ENCODE assay signal across 17 cellular contexts in the genomic region with DNA sequence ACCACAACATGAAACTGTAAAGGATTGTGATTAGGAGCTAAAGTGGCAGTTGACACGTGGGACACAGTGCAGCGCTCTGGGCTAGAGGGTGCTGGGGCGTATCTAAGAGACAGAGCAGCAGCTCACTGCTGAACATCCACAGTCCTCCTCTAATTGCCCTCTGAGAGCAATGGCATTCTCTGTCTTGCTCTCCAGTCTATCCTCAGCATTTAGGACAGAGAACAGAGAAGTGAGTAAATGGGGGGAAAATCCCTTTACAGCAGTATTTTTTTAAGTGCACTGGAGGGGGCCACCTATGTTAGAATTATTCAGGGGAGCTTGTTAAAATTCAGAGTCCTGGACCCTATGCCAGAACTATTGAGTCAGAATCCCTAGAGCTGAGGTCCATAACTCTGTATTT. TPM values are rescaled to one million over a fixed set of nuclear protein-coding genes. Genes with fewer than 3 reads are reported as not detected.
DNase-seq lines count a peak whose midpoint lies in the region; ATAC-seq and TF ChIP-seq lines count a peak whose summit lies in the region.
"Had no signal": no experiment of that assay in that cellular context is flagged by ENCODE, and none has a peak within 500 bp of the region (broad histone marks: within the 10 kb centered on the region; RNA-seq: fewer than 3 reads in every experiment).

No MANE protein-coding gene starts in this region.

- peaks cover 0 to 14% (median 4%) of the 10 kb centered on the region in 4 donors for H3K4me1 ChIP-seq in transverse colon

- TF ChIP-seq POLR2A in transverse colon (IDR thresholded peaks at IDR 0.05): no peak

- WGBS in transverse colon (ENCODE audit: low coverage in 1 of 2), 2 donors: 75% methylated on average over 3 of the region's 3 CpGs; no CpG with 5 or more reads in 1 of the 2 donors

- H3K36me3 ChIP-seq in transverse colon: no peaks in the 10 kb centered on the region
- H3K36me3 ChIP-seq: BLaER1 treated with 17β-estradiol and CSF1 and Interleukin-3, amounts not matched to agents 10 nM and 100 nM; gastroesophageal sphincter had no signal

- peaks cover 8% of the 10 kb centered on the region for H3K27me3 Mint-ChIP-seq in activated naive CD8-positive, alpha-beta T cell treated with anti-CD3 and anti-CD28 coated beads for 36 hours

- no peaks in the 10 kb centered on the region for H3K27me3 ChIP-seq in transverse colon
- H3K27me3 ChIP-seq: gastroesophageal sphincter had no signal

- no peak overlapping the region for H3K4me3 Mint-ChIP-seq in activated naive CD8-positive, alpha-beta T cell treated with anti-CD3 and anti-CD28 coated beads for 36 hours
- H3K4me3 Mint-ChIP-seq: neural crest cell had no signal

- no peaks in the 10 kb centered on the region for H3K9me3 ChIP-seq in transverse colon
- H3K9me3 ChIP-seq: BLaER1 treated with 17β-estradiol and CSF1 and Interleukin-3, amounts not matched to agents 10 nM and 100 nM; gastroesophageal sphincter had no signal

- no peak overlapping the region for H3K4me3 ChIP-seq in transverse colon
- H3K4me3 ChIP-seq: BLaER1 treated with 17β-estradiol and CSF1 and Interleukin-3, amounts not matched to agents 10 nM and 100 nM; gastroesophageal sphincter had no signal

- DNase-seq in GM13977 (ENCODE audit: low spot score) (peak; percentile 42), cerebellum (ENCODE audit: low spot score) (no peak), islet precursor cell (no peak), transverse colon (no peak)
- no peak for DNase-seq in activated naive CD8-positive, alpha-beta T cell treated with anti-CD3 and anti-CD28 coated beads for 36 hours
- DNase-seq: activated CD8-positive, alpha-beta memory T cell treated with anti-CD3 and anti-CD28 coated beads, Interleukin-2, amount 50 U/mL, for 4 hours; effector memory CD4-positive, alpha-beta T cell; NCI-H2227 treated with DMSO at 0.1 percent for 48 hours; T1000 had no signal

- peak; percentile 42 for ATAC-seq in GM19397 (IDR thresholded peaks at IDR 0.05; ENCODE audit: unreplicated experiment)
- ATAC-seq in HG02938 (IDR thresholded peaks at IDR 0.05; ENCODE audit: unreplicated experiment): peak; percentile 39
- no peak for ATAC-seq in GM19328 (IDR thresholded peaks at IDR 0.05; ENCODE audit: unreplicated experiment)
- ATAC-seq: gastroesophageal sphincter, Panc1 had no signal

- no peaks in the 10 kb centered on the region for H3K36me3 Mint-ChIP-seq in activated naive CD8-positive, alpha-beta T cell treated with anti-CD3 and anti-CD28 coated beads for 36 hours

- intact Hi-C loops in transverse colon (cut with DNase I; ENCODE audit: low total_unique reads): no loop called here

- H3K27ac Mint-ChIP-seq in activated naive CD8-positive, alpha-beta T cell treated with anti-CD3 and anti-CD28 coated beads for 36 hours: peak overlapping the region; percentile 43

- TF ChIP-seq CTCF in GM13977 (IDR thresholded peaks at IDR 0.05; ENCODE audit: extremely low read depth, insufficient read depth, missing control alignments) (peak; percentile 14), transverse colon (IDR thresholded peaks at IDR 0.05) (no peak)

- in situ Hi-C loops in GM13977 (cut with MboI; ENCODE audit: low pct_unique_long_range_greater_than_20kb, low sequenced_read_pairs, unreplicated experiment): no loop called here
- in situ Hi-C loops in transverse colon (cut with MboI; ENCODE audit: low pct_ligation_motif_present in 1 of 4, low pct_unique_long_range_greater_than_20kb in 1 of 4, low sequenced_read_pairs in 3 of 4): no loop called here

- no peak for TF ChIP-seq EP300 in transverse colon (IDR thresholded peaks at IDR 0.05; ENCODE audit: low read depth)

- H3K9me3 Mint-ChIP-seq in activated naive CD8-positive, alpha-beta T cell treated with anti-CD3 and anti-CD28 coated beads for 36 hours: no peaks in the 10 kb centered on the region
- H3K9me3 Mint-ChIP-seq: neural crest cell had no signal

- peaks cover 24% of the 10 kb centered on the region for H3K4me1 Mint-ChIP-seq in activated naive CD8-positive, alpha-beta T cell treated with anti-CD3 and anti-CD28 coated beads for 36 hours

- no peak overlapping the region for H3K27ac ChIP-seq in transverse colon
- H3K27ac ChIP-seq: BLaER1 treated with 17β-estradiol and CSF1 and Interleukin-3, amounts not matched to agents 10 nM and 100 nM; gastroesophageal sphincter had no signal

RNA-seq across cellular contexts. Expression of a gene that starts 4.2 kb away (rescaled TPM):
- total RNA-seq in activated naive CD8-positive, alpha-beta T cell treated with anti-CD3 and anti-CD28 coated beads for 36 hours: 10 to 100 TPM; 18.3 to 18.5 TPM
- 1.5 TPM for total RNA-seq in cerebellum
- 1 to 10 TPM; 1.8 to 5.4 (median 3.9) TPM for total RNA-seq in transverse colon
- total RNA-seq: G401 had no signal
